17 cellular contexts compared by ENCODE assay signal in genomic region chr7:120799813-120800483, GRCh38.
"Had no signal": no experiment of that assay in that cellular context is flagged by ENCODE, and none has a peak within 500 bp of the region (broad histone marks: within the 10 kb centered on the region; RNA-seq: fewer than 3 reads in every experiment).

No MANE protein-coding gene starts in this region.

- H3K9me3 Mint-ChIP-seq: stimulated activated naive CD8-positive, alpha-beta T cell treated with anti-CD3 and anti-CD28 coated beads, Interleukin-15, Interleukin-2, amounts not matched to agents 100 ng/mL and 50 ng/mL, for 24 hours had no signal

- H3K4me3 Mint-ChIP-seq: nephron; stimulated activated naive CD8-positive, alpha-beta T cell treated with anti-CD3 and anti-CD28 coated beads, Interleukin-15, Interleukin-2, amounts not matched to agents 100 ng/mL and 50 ng/mL, for 24 hours had no signal

- DNase-seq: activated CD4-positive, alpha-beta T cell treated with anti-CD3 and anti-CD28 coated beads, Interleukin-2, amount 50 U/mL, for 4 hours; activated CD4-positive, CD25-positive, alpha-beta regulatory T cell treated with anti-CD3 and anti-CD28 coated beads, Interleukin-2, amount 50 U/mL, for 72 hours; activated naive CD4-positive, alpha-beta T cell treated with Interleukin-2 at 50 U/mL for 16 hours; activated T-cell treated with anti-CD3 and anti-CD28 coated beads for 4 hours; body of pancreas; dermis blood vessel endothelial cell; effector memory CD4-positive, alpha-beta T cell; heart left ventricle; kidney; left lung; midbrain; T1000; trophoblast cell had no signal

- H3K27ac Mint-ChIP-seq: nephron; stimulated activated naive CD8-positive, alpha-beta T cell treated with anti-CD3 and anti-CD28 coated beads, Interleukin-15, Interleukin-2, amounts not matched to agents 100 ng/mL and 50 ng/mL, for 24 hours had no signal

- FAIRE-seq: endothelial cell of umbilical vein had no signal

- ATAC-seq: body of pancreas, gastroesophageal sphincter, heart left ventricle, left lung had no signal

- H3K4me1 Mint-ChIP-seq: nephron had no signal
